ENCODE assay signal across 8 cellular contexts in the genomic region with DNA sequence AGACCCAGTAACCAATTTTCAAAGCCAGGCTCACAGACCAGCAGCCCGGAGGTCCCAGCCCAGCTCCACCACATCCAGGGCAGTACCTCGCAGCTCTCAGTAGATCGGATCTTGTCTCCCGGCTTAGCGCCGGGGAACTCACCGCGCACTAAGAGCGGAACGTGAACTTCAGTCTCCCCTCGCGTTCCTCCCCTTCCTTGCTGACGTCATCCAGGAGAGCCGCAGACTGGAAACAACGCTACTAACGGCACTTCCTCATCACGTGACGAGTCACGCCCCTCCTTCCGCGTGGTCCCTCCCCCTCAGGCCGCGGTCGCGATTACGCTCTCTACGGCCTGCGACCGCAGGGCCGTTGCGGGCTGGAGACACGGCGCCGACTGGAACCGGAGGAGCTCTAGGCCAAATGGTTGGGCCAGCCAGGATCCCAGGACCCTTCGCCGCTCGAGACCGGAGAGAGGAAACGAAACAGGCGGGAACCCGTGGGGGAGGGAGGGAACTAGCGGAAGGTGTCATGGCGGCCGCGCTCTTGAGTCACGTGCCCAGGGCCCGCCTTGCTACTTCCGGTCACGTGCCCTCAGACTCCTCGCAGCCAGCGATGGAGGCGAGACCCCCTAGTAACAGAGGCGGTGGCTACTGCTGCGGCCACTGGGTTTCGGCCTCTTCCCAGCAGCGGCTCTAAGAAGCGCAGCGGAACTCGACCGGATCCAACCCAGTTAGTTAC. TPM values are rescaled to one million over a fixed set of nuclear protein-coding genes. Genes with fewer than 3 reads are reported as not detected.
DNase-seq lines count a peak whose midpoint lies in the region; ATAC-seq and TF ChIP-seq lines count a peak whose summit lies in the region.

A gene (plus strand): TSS at position 577 of the 721 bp plus-strand sequence. CDS start 10,508 bp downstream, outside the sequence.
A gene with protein sequence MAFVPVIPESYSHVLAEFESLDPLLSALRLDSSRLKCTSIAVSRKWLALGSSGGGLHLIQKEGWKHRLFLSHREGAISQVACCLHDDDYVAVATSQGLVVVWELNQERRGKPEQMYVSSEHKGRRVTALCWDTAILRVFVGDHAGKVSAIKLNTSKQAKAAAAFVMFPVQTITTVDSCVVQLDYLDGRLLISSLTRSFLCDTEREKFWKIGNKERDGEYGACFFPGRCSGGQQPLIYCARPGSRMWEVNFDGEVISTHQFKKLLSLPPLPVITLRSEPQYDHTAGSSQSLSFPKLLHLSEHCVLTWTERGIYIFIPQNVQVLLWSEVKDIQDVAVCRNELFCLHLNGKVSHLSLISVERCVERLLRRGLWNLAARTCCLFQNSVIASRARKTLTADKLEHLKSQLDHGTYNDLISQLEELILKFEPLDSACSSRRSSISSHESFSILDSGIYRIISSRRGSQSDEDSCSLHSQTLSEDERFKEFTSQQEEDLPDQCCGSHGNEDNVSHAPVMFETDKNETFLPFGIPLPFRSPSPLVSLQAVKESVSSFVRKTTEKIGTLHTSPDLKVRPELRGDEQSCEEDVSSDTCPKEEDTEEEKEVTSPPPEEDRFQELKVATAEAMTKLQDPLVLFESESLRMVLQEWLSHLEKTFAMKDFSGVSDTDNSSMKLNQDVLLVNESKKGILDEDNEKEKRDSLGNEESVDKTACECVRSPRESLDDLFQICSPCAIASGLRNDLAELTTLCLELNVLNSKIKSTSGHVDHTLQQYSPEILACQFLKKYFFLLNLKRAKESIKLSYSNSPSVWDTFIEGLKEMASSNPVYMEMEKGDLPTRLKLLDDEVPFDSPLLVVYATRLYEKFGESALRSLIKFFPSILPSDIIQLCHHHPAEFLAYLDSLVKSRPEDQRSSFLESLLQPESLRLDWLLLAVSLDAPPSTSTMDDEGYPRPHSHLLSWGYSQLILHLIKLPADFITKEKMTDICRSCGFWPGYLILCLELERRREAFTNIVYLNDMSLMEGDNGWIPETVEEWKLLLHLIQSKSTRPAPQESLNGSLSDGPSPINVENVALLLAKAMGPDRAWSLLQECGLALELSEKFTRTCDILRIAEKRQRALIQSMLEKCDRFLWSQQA (minus strand): TSS at position 150 of the 721 bp plus-strand sequence. CDS start 4,282 bp downstream, outside the sequence.

- H3K4me1 Mint-ChIP-seq in CD14-positive monocyte = peaks cover 60% of the 10 kb centered on the region
- H3K4me1 Mint-ChIP-seq in activated CD4-positive, alpha-beta memory T cell treated with anti-CD3 and anti-CD28 coated beads for 36 hours (ENCODE audit: low read depth) = peaks cover 66% of the 10 kb centered on the region

- peaks cover 0 to 17% (median 2%) of the 10 kb centered on the region in 4 donors for H3K36me3 ChIP-seq in right lobe of liver

- POLR2A ChIA-PET in activated CD4-positive, alpha-beta memory T cell treated with anti-CD3 and anti-CD28 coated beads for 36 hours (lab: Charles Lee) = interaction anchor here (1.0 to 4.2 kb wide), 11 partner anchors 9 to 442 kb away, joined by 3 to 43 read pairs (median 5); a partner anchor contains a TSS

- peak within 1 kb of the TSS; percentile 95 to 97 for H3K4me3 Mint-ChIP-seq in CD14-positive monocyte
- H3K4me3 Mint-ChIP-seq in activated CD4-positive, alpha-beta memory T cell treated with anti-CD3 and anti-CD28 coated beads for 36 hours = peak within 1 kb of the TSS; percentile 97

- H3K27ac Mint-ChIP-seq in CD14-positive monocyte = peak within 1 kb of the TSS; percentile 99 to 100 (median 100)
- H3K27ac Mint-ChIP-seq in activated CD4-positive, alpha-beta memory T cell treated with anti-CD3 and anti-CD28 coated beads for 36 hours = peak within 1 kb of the TSS; percentile 100

- peak; percentile 99 for TF ChIP-seq POLR2A in right lobe of liver (IDR thresholded peaks at IDR 0.05)

- no peaks in the 10 kb centered on the region for H3K27me3 ChIP-seq in dorsolateral prefrontal cortex
- H3K27me3 ChIP-seq in right lobe of liver = no peaks in the 10 kb centered on the region

- WGBS in right lobe of liver (ENCODE audit: insufficient coverage, low coverage, low lambda C conversion rate, missing lambda C conversion rate) = 0% methylated on average over 15 of the region's 61 CpGs

- no peaks in the 10 kb centered on the region for H3K27me3 Mint-ChIP-seq in CD14-positive monocyte (ENCODE audit: low read depth in 3 of 3)
- no peaks in the 10 kb centered on the region for H3K27me3 Mint-ChIP-seq in activated CD4-positive, alpha-beta memory T cell treated with anti-CD3 and anti-CD28 coated beads for 36 hours

- ATAC-seq in GM19397 (IDR thresholded peaks at IDR 0.05; ENCODE audit: unreplicated experiment) (peak; percentile 89), HG03571 (IDR thresholded peaks at IDR 0.05; ENCODE audit: unreplicated experiment) (peak; percentile 86), right lobe of liver (peak; percentile 93 to 98 (median 94))

- peaks cover 24 to 28% of the 10 kb centered on the region in 2 donors for H3K36me3 Mint-ChIP-seq in CD14-positive monocyte
- peaks cover 23% of the 10 kb centered on the region for H3K36me3 Mint-ChIP-seq in activated CD4-positive, alpha-beta memory T cell treated with anti-CD3 and anti-CD28 coated beads for 36 hours

- DNase-seq in CD14-positive monocyte (ENCODE audit: low spot score) = peak; percentile 98
- peak; percentile 98 for DNase-seq in NCI-H82 (lab: John Stamatoyannopoulos, UW)
- DNase-seq in activated CD4-positive, alpha-beta memory T cell treated with anti-CD3 and anti-CD28 coated beads for 36 hours = peak; percentile 97
- DNase-seq in dorsolateral prefrontal cortex = peak; percentile 94 to 97 (median 96)
- peak; percentile 96 to 98 (median 97) for DNase-seq in right lobe of liver
- peak; percentile 87 to 96 for DNase-seq in stimulated activated CD4-positive, alpha-beta T cell treated with anti-CD3 and anti-CD28 coated beads, Interleukin-4, amount 100 ng/mL, for 4 hours

- H3K4me1 ChIP-seq in right lobe of liver = peaks cover 0 to 41% (median 24%) of the 10 kb centered on the region in 4 donors

- peak within 1 kb of the TSS; percentile 48 to 99 (median 92) for H3K4me3 ChIP-seq in dorsolateral prefrontal cortex
- H3K4me3 ChIP-seq in right lobe of liver = peak within 1 kb of the TSS; percentile 80 to 89 (median 87)

- H3K9me3 ChIP-seq in right lobe of liver = no peaks in the 10 kb centered on the region

- H3K9me3 Mint-ChIP-seq in CD14-positive monocyte = peaks cover 0 to 3% (median 0%) of the 10 kb centered on the region in 7 donors
- no peaks in the 10 kb centered on the region for H3K9me3 Mint-ChIP-seq in activated CD4-positive, alpha-beta memory T cell treated with anti-CD3 and anti-CD28 coated beads for 36 hours

- H3K27ac ChIP-seq in dorsolateral prefrontal cortex (peak within 1 kb of the TSS; percentile 91 to 100 (median 99)), right lobe of liver (peak within 1 kb of the TSS; percentile 95 to 98 (median 98))

- CTCF ChIA-PET in activated CD4-positive, alpha-beta memory T cell treated with anti-CD3 and anti-CD28 coated beads for 36 hours (lab: Charles Lee) = interaction anchor here (0.7 to 4.0 kb wide), 4 partner anchors 9 to 78 kb away, joined by 3 to 21 read pairs (median 9); a partner anchor contains a TSS

- TF ChIP-seq CTCF in CD14-positive monocyte (IDR thresholded peaks at IDR 0.05) = no peak
- TF ChIP-seq CTCF in dorsolateral prefrontal cortex (IDR thresholded peaks at IDR 0.05 in 54 of 56, conservative IDR thresholded peaks at IDR 0.05 in 2 of 56; ENCODE audit: low read depth in 1 of 56, partially characterized antibody in 56 of 56) = peak in 13 of 56 donors; percentile 3 to 47 (median 17)
- TF ChIP-seq CTCF in right lobe of liver (IDR thresholded peaks at IDR 0.05) = no peak

- intact Hi-C loops in CD14-positive monocyte (cut with micrococcal nuclease) (loop anchor here (2.0 to 10.0 kb wide), 7 partner anchors 45 to 313 kb away; a partner anchor contains a TSS), dorsolateral prefrontal cortex (cut with DNase I) (loop anchor here (2.0 to 5.0 kb wide), 6 partner anchors 73 to 313 kb away; a partner anchor contains a TSS), right lobe of liver (cut with DNase I) (no loop called here)
- intact Hi-C loops in activated CD4-positive, alpha-beta memory T cell treated with anti-CD3 and anti-CD28 coated beads for 36 hours (cut with micrococcal nuclease) = loop anchor here (1.0 to 5.0 kb wide), 10 partner anchors 11 to 376 kb away; a partner anchor contains a TSS

RNA-seq across cellular contexts. Expression of the first gene that starts in this region (rescaled TPM):
- 10 to 100 TPM; 23.0 to 26.2 TPM for polyA plus RNA-seq in CD14-positive monocyte
- total RNA-seq in activated CD4-positive, alpha-beta memory T cell treated with anti-CD3 and anti-CD28 coated beads for 36 hours = 10 to 100 TPM; 37.3 to 39.5 TPM
- total RNA-seq in dorsolateral prefrontal cortex = 10 to 100 TPM; 30.5 to 68.1 (median 49.7) TPM
- 10 to 100 TPM; 13.3 to 30.7 (median 19.7) TPM for total RNA-seq in right lobe of liver

RNA-seq across cellular contexts. Expression of the second gene that starts in this region (rescaled TPM):
- 10 to 100 TPM; 12.9 to 17.7 TPM for polyA plus RNA-seq in CD14-positive monocyte
- total RNA-seq in activated CD4-positive, alpha-beta memory T cell treated with anti-CD3 and anti-CD28 coated beads for 36 hours = 10 to 100 TPM; 19.9 to 20.9 TPM
- 10 to 100 TPM; 12.8 to 35.8 (median 20.1) TPM for total RNA-seq in dorsolateral prefrontal cortex
- total RNA-seq in right lobe of liver = 10 to 100 TPM; 20.2 to 87.0 (median 41.7) TPM

Comparison
In these comparisons a context has a peak if more than half of its experiments do, and no peak if none do; other contexts are left out.
1. Peak in every context shown above with its lines: DNase-seq, ATAC-seq, H3K4me3 ChIP-seq and H3K27ac ChIP-seq.
2. intact Hi-C loops: an anchor here in CD14-positive monocyte (2.0 to 10.0 kb wide), activated CD4-positive, alpha-beta memory T cell treated with anti-CD3 and anti-CD28 coated beads for 36 hours (1.0 to 5.0 kb wide) and dorsolateral prefrontal cortex (2.0 to 5.0 kb wide); none called in right lobe of liver.